ENCODE assay signal across 8 cellular contexts in genomic region chr3:15647629-15648167, GRCh38. TPM values are rescaled to one million over a fixed set of nuclear protein-coding genes. Genes with fewer than 3 reads are reported as not detected.
DNase-seq lines count a peak whose midpoint lies in the region; ATAC-seq and TF ChIP-seq lines count a peak whose summit lies in the region.

No MANE protein-coding gene starts in this region.

- TF ChIP-seq POLR2A in gastrocnemius medialis (IDR thresholded peaks at IDR 0.05): no peak

- H3K9me3 ChIP-seq in KOPT-K1 (ENCODE audit: insufficient read depth, low read length, poor library complexity, severe bottlenecking) (peaks cover 7% of the 10 kb centered on the region), gastrocnemius medialis (no peaks in the 10 kb centered on the region)

- H3K27me3 Mint-ChIP-seq in activated CD4-positive, alpha-beta memory T cell treated with anti-CD3 and anti-CD28 coated beads for 36 hours: peaks cover 3% of the 10 kb centered on the region

- peaks cover 25 to 29% of the 10 kb centered on the region in 2 donors for H3K4me1 ChIP-seq in gastrocnemius medialis

- intact Hi-C loops in activated CD4-positive, alpha-beta memory T cell treated with anti-CD3 and anti-CD28 coated beads for 36 hours (cut with micrococcal nuclease): loop anchor here (1.0 to 2.0 kb wide), 5 partner anchors 11 to 99 kb away; partner anchors contain the start of genes BTD and HACL1
- intact Hi-C loops in gastrocnemius medialis (cut with DNase I; ENCODE audit: low total_unique reads): no loop called here

- CTCF ChIA-PET in activated CD4-positive, alpha-beta memory T cell treated with anti-CD3 and anti-CD28 coated beads for 36 hours (lab: Charles Lee): interaction anchor here (0.8 kb wide), 1 partner anchor 17 kb away, joined by 4 read pairs; no protein-coding TSS in a partner anchor

- TF ChIP-seq CTCF in epithelial cell of esophagus (IDR thresholded peaks at IDR 0.05; ENCODE audit: insufficient read depth, low read depth, low read length, missing control alignments) (no peak), gastrocnemius medialis (IDR thresholded peaks at IDR 0.05 in 4 of 5, conservative IDR thresholded peaks at IDR 0.05 in 1 of 5) (no peak)

- H3K4me3 Mint-ChIP-seq in activated CD4-positive, alpha-beta memory T cell treated with anti-CD3 and anti-CD28 coated beads for 36 hours: peak overlapping the region; percentile 17

- ATAC-seq in GM21529 (IDR thresholded peaks at IDR 0.05; ENCODE audit: unreplicated experiment): peak; percentile 95
- no peak for ATAC-seq in gastrocnemius medialis

- H3K36me3 ChIP-seq in KOPT-K1 (ENCODE audit: insufficient read depth, low read length): no peaks in the 10 kb centered on the region
- no peaks in the 10 kb centered on the region for H3K36me3 ChIP-seq in gastrocnemius medialis

- in situ Hi-C loops in gastrocnemius medialis (cut with MboI; ENCODE audit: low sequenced_read_pairs in 4 of 4): loop anchor here (25.0 kb wide), 2 partner anchors 390 to 590 kb away; no protein-coding TSS in a partner anchor

- no peak overlapping the region for H3K4me3 ChIP-seq in epithelial cell of esophagus (ENCODE audit: low read length)
- H3K4me3 ChIP-seq in gastrocnemius medialis: peak overlapping the region in 1 of 4 donors; percentile 1

- POLR2A ChIA-PET in activated CD4-positive, alpha-beta memory T cell treated with anti-CD3 and anti-CD28 coated beads for 36 hours (lab: Charles Lee): interaction anchor here (1.4 kb wide), 1 partner anchor 12 kb away, joined by 5 read pairs; no protein-coding TSS in a partner anchor

- peak overlapping the region; percentile 69 for H3K27ac Mint-ChIP-seq in activated CD4-positive, alpha-beta memory T cell treated with anti-CD3 and anti-CD28 coated beads for 36 hours

- H3K27me3 ChIP-seq in gastrocnemius medialis: no peaks in the 10 kb centered on the region

- H3K27ac ChIP-seq in KOPT-K1 (ENCODE audit: low read depth, low read length, poor library complexity, severe bottlenecking) (peak overlapping the region; percentile 52), gastrocnemius medialis (peak overlapping the region; percentile 74 to 80 (median 78))

- H3K9me3 Mint-ChIP-seq in activated CD4-positive, alpha-beta memory T cell treated with anti-CD3 and anti-CD28 coated beads for 36 hours: no peaks in the 10 kb centered on the region

- H3K36me3 Mint-ChIP-seq in activated CD4-positive, alpha-beta memory T cell treated with anti-CD3 and anti-CD28 coated beads for 36 hours: peaks cover 4% of the 10 kb centered on the region

- H3K4me1 Mint-ChIP-seq in activated CD4-positive, alpha-beta memory T cell treated with anti-CD3 and anti-CD28 coated beads for 36 hours (ENCODE audit: low read depth): peaks cover 37% of the 10 kb centered on the region

- DNase-seq in EH (ENCODE audit: low read depth) (peak; percentile 97), epithelial cell of esophagus (ENCODE audit: low read depth) (peak; percentile 49), gastrocnemius medialis (no peak), HuH-7.5 (ENCODE audit: low spot score) (no peak), NCI-H526 treated with DMSO at 0.1 percent for 48 hours (lab: John Stamatoyannopoulos, UW) (no peak)
- peak; percentile 82 for DNase-seq in activated CD4-positive, alpha-beta memory T cell treated with anti-CD3 and anti-CD28 coated beads for 36 hours

RNA-seq across cellular contexts. Expression of gene BTD, which starts 46.2 kb away (rescaled TPM):
- total RNA-seq in activated CD4-positive, alpha-beta memory T cell treated with anti-CD3 and anti-CD28 coated beads for 36 hours: 1 to 10 TPM; 8.6 to 8.7 TPM
- 10 to 100 TPM; 15.1 to 39.7 (median 26.0) TPM for total RNA-seq in gastrocnemius medialis

RNA-seq across cellular contexts. Expression of gene HACL1, which starts 46.3 kb away (rescaled TPM):
- total RNA-seq in activated CD4-positive, alpha-beta memory T cell treated with anti-CD3 and anti-CD28 coated beads for 36 hours: 10 to 100 TPM; 29.9 to 30.0 TPM
- total RNA-seq in gastrocnemius medialis: 10 to 100 TPM; 23.5 to 27.1 (median 24.5) TPM

Comparison
In these comparisons a context has a peak if more than half of its experiments do, and no peak if none do; other contexts are left out.
1. DNase-seq: peak in EH (single experiment), activated CD4-positive, alpha-beta memory T cell treated with anti-CD3 and anti-CD28 coated beads for 36 hours (single experiment) and epithelial cell of esophagus (single experiment); none in gastrocnemius medialis (0 of 2), HuH-7.5 (single experiment) and NCI-H526 treated with DMSO at 0.1 percent for 48 hours (single experiment).